In genomic region chr6:35197196-35197595, GRCh38 we compare ENCODE assay signal across 36 cellular contexts. TPM values are rescaled to one million over a fixed set of nuclear protein-coding genes. Genes with fewer than 3 reads are reported as not detected.
"Had no signal": no experiment of that assay in that cellular context is flagged by ENCODE, and none has a peak within 500 bp of the region (broad histone marks: within the 10 kb centered on the region; RNA-seq: fewer than 3 reads in every experiment).

No MANE protein-coding gene starts in this region.

- H3K27me3 ChIP-seq: adrenal gland, gastroesophageal sphincter, hepatocyte, uterus had no signal

- H3K4me1 ChIP-seq: adrenal gland, gastroesophageal sphincter, uterus had no signal

- H3K27ac Mint-ChIP-seq: activated CD4-positive, alpha-beta memory T cell treated with anti-CD3 and anti-CD28 coated beads for 36 hours; activated CD4-positive, alpha-beta T cell treated with anti-CD3 and anti-CD28 coated beads, Interleukin-2, amount 10 ng/mL, durations not matched to agents 24 days and 14 days; activated naive CD8-positive, alpha-beta T cell; activated T-helper 17 cell treated with anti-CD3 and anti-CD28 coated beads, Interleukin-2, amount 50 U/mL, for 72 hours; brain; endodermal cell; natural killer cell treated with Interleukin-12 subunit alpha and Interleukin-12 subunit beta and Interleukin-15 and Interleukin-18, amount 100 ng/mL, for 72 hours; stimulated activated naive CD8-positive, alpha-beta T cell treated with anti-CD3 and anti-CD28 coated beads, Interleukin-15, Interleukin-2, amounts not matched to agents 100 ng/mL and 50 ng/mL, for 24 hours; T-helper 1 cell treated with Interleukin-12 subunit alpha and Interleukin-12 subunit beta and Interleukin-4 antibody, amounts not matched to agents 30 μg/mL and 1 μg/mL, for 36 hours had no signal

- ATAC-seq: activated CD4-positive, CD25-positive, alpha-beta regulatory T cell treated with anti-CD3 and anti-CD28 coated beads, Interleukin-2, amount 50 U/mL, for 24 hours; activated T-helper 17 cell treated with anti-CD3 and anti-CD28 coated beads, Interleukin-2, amount 50 U/mL, for 72 hours; gastroesophageal sphincter; mucosa of descending colon; natural killer cell treated with Interleukin-12 subunit alpha and Interleukin-12 subunit beta and Interleukin-15 and Interleukin-18, amount 100 ng/mL, for 72 hours; right cardiac atrium had no signal

- DNase-seq: activated CD4-positive, alpha-beta memory T cell treated with anti-CD3 and anti-CD28 coated beads for 36 hours; activated CD4-positive, alpha-beta T cell treated with anti-CD3 and anti-CD28 coated beads, Interleukin-2, amount 10 ng/mL, durations not matched to agents 24 days and 14 days; activated CD8-positive, alpha-beta memory T cell treated with anti-CD3 and anti-CD28 coated beads, Interleukin-2, amount 50 U/mL, for 4 hours; activated naive CD4-positive, alpha-beta T cell treated with Interleukin-2 at 50 U/mL for 16 hours; activated T-cell treated with anti-CD3 and anti-CD28 coated beads, Interleukin-2, amount 50 U/mL, for 1 hour; adrenal gland; aorta; endodermal cell; erythroblast; islet precursor cell; left ventricle myocardium inferior; mucosa of descending colon; posterior cingulate gyrus; right cardiac atrium; stimulated activated CD4-positive, alpha-beta T cell treated with anti-CD3 and anti-CD28 coated beads, Interleukin-2, amount 100 ng/mL, for 48 hours; T-helper 9 cell; trophoblast cell; uterus; WERI-Rb-1 had no signal

- H3K4me1 Mint-ChIP-seq: activated CD4-positive, alpha-beta T cell treated with anti-CD3 and anti-CD28 coated beads, Interleukin-2, amount 10 ng/mL, durations not matched to agents 24 days and 14 days; activated T-helper 17 cell treated with anti-CD3 and anti-CD28 coated beads, Interleukin-2, amount 50 U/mL, for 72 hours had no signal

- H2AFZ ChIP-seq: hepatocyte had no signal

- H3K27ac ChIP-seq: adrenal gland, gastroesophageal sphincter, hepatocyte, left ventricle myocardium inferior, thoracic aorta, uterus, WERI-Rb-1 had no signal

- H3K4me3 ChIP-seq: adrenal gland, gastroesophageal sphincter, hepatocyte, left ventricle myocardium inferior, lung, mucosa of descending colon, thoracic aorta, uterus had no signal

- FAIRE-seq: TTC549 had no signal

- H3K4me2 ChIP-seq: hepatocyte had no signal

- H3K36me3 Mint-ChIP-seq: activated CD4-positive, alpha-beta memory T cell treated with anti-CD3 and anti-CD28 coated beads for 36 hours; activated naive CD8-positive, alpha-beta T cell; brain; natural killer cell treated with Interleukin-12 subunit alpha and Interleukin-12 subunit beta and Interleukin-15 and Interleukin-18, amount 100 ng/mL, for 72 hours had no signal

- H3K9me3 Mint-ChIP-seq: activated CD4-positive, alpha-beta memory T cell treated with anti-CD3 and anti-CD28 coated beads for 36 hours; activated CD4-positive, alpha-beta T cell treated with anti-CD3 and anti-CD28 coated beads, Interleukin-2, amount 10 ng/mL, durations not matched to agents 24 days and 14 days; activated T-helper 17 cell treated with anti-CD3 and anti-CD28 coated beads, Interleukin-2, amount 50 U/mL, for 72 hours; natural killer cell treated with Interleukin-12 subunit alpha and Interleukin-12 subunit beta and Interleukin-15 and Interleukin-18, amount 100 ng/mL, for 72 hours; stimulated activated naive CD8-positive, alpha-beta T cell treated with anti-CD3 and anti-CD28 coated beads, Interleukin-15, Interleukin-2, amounts not matched to agents 100 ng/mL and 50 ng/mL, for 24 hours; T-helper 1 cell treated with Interleukin-12 subunit alpha and Interleukin-12 subunit beta and Interleukin-4 antibody, amounts not matched to agents 30 μg/mL and 1 μg/mL, for 36 hours had no signal

- H3K4me3 Mint-ChIP-seq: activated CD4-positive, alpha-beta memory T cell treated with anti-CD3 and anti-CD28 coated beads for 36 hours; activated CD4-positive, alpha-beta T cell treated with anti-CD3 and anti-CD28 coated beads, Interleukin-2, amount 10 ng/mL, durations not matched to agents 24 days and 14 days; activated naive CD8-positive, alpha-beta T cell; activated T-helper 17 cell treated with anti-CD3 and anti-CD28 coated beads, Interleukin-2, amount 50 U/mL, for 72 hours; brain; endodermal cell; natural killer cell treated with Interleukin-12 subunit alpha and Interleukin-12 subunit beta and Interleukin-15 and Interleukin-18, amount 100 ng/mL, for 72 hours; stimulated activated naive CD8-positive, alpha-beta T cell treated with anti-CD3 and anti-CD28 coated beads, Interleukin-15, Interleukin-2, amounts not matched to agents 100 ng/mL and 50 ng/mL, for 24 hours; T-helper 1 cell treated with Interleukin-12 subunit alpha and Interleukin-12 subunit beta and Interleukin-4 antibody, amounts not matched to agents 30 μg/mL and 1 μg/mL, for 36 hours had no signal

- H3K36me3 ChIP-seq: adrenal gland, gastroesophageal sphincter, left ventricle myocardium inferior, thoracic aorta, uterus, WERI-Rb-1 had no signal

- H3K9me3 ChIP-seq: adrenal gland, gastroesophageal sphincter, left ventricle myocardium inferior, mucosa of descending colon, thoracic aorta, uterus had no signal

- H3K79me2 ChIP-seq: hepatocyte had no signal

RNA-seq across cellular contexts. Expression of gene TCP11, which starts 56.1 kb away (rescaled TPM):
- total RNA-seq: activated CD4-positive, alpha-beta memory T cell treated with anti-CD3 and anti-CD28 coated beads for 36 hours; activated CD4-positive, alpha-beta T cell treated with anti-CD3 and anti-CD28 coated beads, Interleukin-2, amount 10 ng/mL, durations not matched to agents 24 days and 14 days; activated CD8-positive, alpha-beta memory T cell treated with anti-CD3 and anti-CD28 coated beads for 36 hours; activated T-helper 17 cell treated with anti-CD3 and anti-CD28 coated beads, Interleukin-2, amount 50 U/mL, for 72 hours; endodermal cell; hepatocyte; left ventricle myocardium inferior; mesenteric fat pad; mucosa of descending colon; myocyte; natural killer cell treated with Interleukin-12 subunit alpha and Interleukin-12 subunit beta and Interleukin-15 and Interleukin-18, amount 100 ng/mL, for 72 hours; omental fat pad; right cardiac atrium; subcutaneous adipose tissue; thoracic aorta had no signal
- polyA plus RNA-seq: aorta, hepatocyte had no signal
